ENCODE assay signal across 24 cellular contexts in genomic region chr16:88380099-88380498, GRCh38. TPM values are rescaled to one million over a fixed set of nuclear protein-coding genes. Genes with fewer than 3 reads are reported as not detected.
"Had no signal": no experiment of that assay in that cellular context is flagged by ENCODE, and none has a peak within 500 bp of the region (broad histone marks: within the 10 kb centered on the region; RNA-seq: fewer than 3 reads in every experiment).

No MANE protein-coding gene starts in this region.

- DNase-seq: endodermal cell; erythroblast; foreskin keratinocyte; immature natural killer cell; mesenchymal stem cell; midbrain; occipital lobe; small intestine; stimulated activated CD4-positive, alpha-beta T cell treated with anti-CD3 and anti-CD28 coated beads, Interleukin-12 subunit alpha, Interleukin-12 subunit beta, amount 100 ng/mL, for 4 hours; stimulated activated CD4-positive, alpha-beta T cell treated with anti-CD3 and anti-CD28 coated beads, Interleukin-2, amount 100 ng/mL, for 48 hours; stimulated activated naive CD4-positive, alpha-beta T cell treated with Interleukin-2 at 50 U/mL for 16 hours; thyroid gland; uterus had no signal

- FAIRE-seq: colon, endothelial cell of umbilical vein, keratinocyte, small intestine had no signal

- H3K36me3 ChIP-seq: left lung, neural progenitor cell, prostate gland, suprapubic skin, thyroid gland, upper lobe of left lung, uterus had no signal

- H3K4me3 ChIP-seq: left lung, lung, neural progenitor cell, prostate gland, suprapubic skin, thyroid gland, upper lobe of left lung, uterus had no signal

- H3K4me2 ChIP-seq: neural progenitor cell had no signal

- H3K9ac ChIP-seq: neural progenitor cell, parathyroid adenoma had no signal

- H3K27me3 ChIP-seq: thyroid gland, uterus had no signal

- ATAC-seq: foreskin keratinocyte; left lung; natural killer cell treated with Interleukin-12 subunit alpha and Interleukin-12 subunit beta and Interleukin-15 and Interleukin-18, amount 100 ng/mL, for 72 hours had no signal

- H2AFZ ChIP-seq: neural progenitor cell, parathyroid adenoma had no signal

- H3K4me1 ChIP-seq: foreskin keratinocyte, neural progenitor cell, parathyroid adenoma, prostate gland, uterus had no signal

- H3K27ac ChIP-seq: foreskin keratinocyte, left lung, neural progenitor cell, parathyroid adenoma, prostate gland, suprapubic skin, thyroid gland, upper lobe of left lung, uterus had no signal

- H3K9me3 ChIP-seq: left lung, prostate gland, suprapubic skin, thyroid gland, upper lobe of left lung, uterus had no signal

RNA-seq across cellular contexts. Expression of gene ZNF469, which starts 2.7 kb away (rescaled TPM):
- polyA plus RNA-seq: keratinocyte had no signal
